ENCODE assay signal across 8 cellular contexts in the genomic region with DNA sequence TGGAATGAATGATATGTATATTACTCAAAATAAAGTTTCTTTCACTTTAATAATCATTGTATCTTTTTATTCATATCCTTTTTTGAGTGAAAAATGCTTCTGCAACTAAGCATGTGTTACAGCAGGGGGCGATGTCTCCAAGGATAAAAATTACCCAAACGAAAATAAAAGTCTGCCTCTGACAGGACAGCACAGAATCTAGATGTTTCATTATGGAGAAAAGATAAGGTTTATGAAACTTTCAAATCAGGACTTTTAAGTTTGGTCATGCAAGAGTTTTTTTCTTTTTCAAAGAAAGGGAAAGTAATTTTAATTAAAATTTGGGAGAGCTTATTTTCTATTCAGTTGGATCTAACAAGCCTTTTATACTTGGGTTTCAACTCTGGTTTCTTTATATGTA. TPM values are rescaled to one million over a fixed set of nuclear protein-coding genes. Genes with fewer than 3 reads are reported as not detected.
DNase-seq lines count a peak whose midpoint lies in the region; ATAC-seq and TF ChIP-seq lines count a peak whose summit lies in the region.

No MANE protein-coding gene starts in this region.

- DNase-seq in CD14-positive monocyte (ENCODE audit: low spot score) (no peak), GM13976 (ENCODE audit: low spot score) (peak; percentile 30), HT-29 (ENCODE audit: low spot score) (peak; percentile 77), SKM-1 treated with dmso at 0.1 percent for 144 hours (lab: John Stamatoyannopoulos, UW; ENCODE audit: unreplicated experiment) (peak; percentile 17), middle frontal gyrus (ENCODE audit: extremely low spot score, low spot score) (peak; percentile 19), ecto neural progenitor cell (ENCODE audit: low spot score) (no peak)
- DNase-seq in effector memory CD8-positive, alpha-beta T cell, result peak; percentile 24 to 40 (median 31)

- peaks cover 43 to 45% of the 10 kb centered on the region in 2 donors for H3K36me3 Mint-ChIP-seq in CD14-positive monocyte
- peaks cover 40% of the 10 kb centered on the region for H3K36me3 Mint-ChIP-seq in effector memory CD8-positive, alpha-beta T cell (ENCODE audit: insufficient read depth)

- in situ Hi-C loops in GM13976 (cut with MboI; ENCODE audit: low sequenced_read_pairs, unreplicated experiment), result no loop called here

- no peaks in the 10 kb centered on the region for H3K9me3 Mint-ChIP-seq in CD14-positive monocyte
- H3K9me3 Mint-ChIP-seq in effector memory CD8-positive, alpha-beta T cell, result no peaks in the 10 kb centered on the region

- H3K27me3 Mint-ChIP-seq in CD14-positive monocyte (ENCODE audit: low read depth in 3 of 3), result peaks cover 0 to 1% (median 0%) of the 10 kb centered on the region in 3 donors
- no peaks in the 10 kb centered on the region for H3K27me3 Mint-ChIP-seq in effector memory CD8-positive, alpha-beta T cell

- intact Hi-C loops in CD14-positive monocyte (cut with micrococcal nuclease), result loop anchor here in 1 of 2 donors (5.0 kb wide), 1 partner anchor 549 kb away; no protein-coding TSS in a partner anchor

- H3K27ac Mint-ChIP-seq in CD14-positive monocyte, result no peak overlapping the region
- peak overlapping the region in 1 of 2 donors; percentile 53 for H3K27ac Mint-ChIP-seq in effector memory CD8-positive, alpha-beta T cell

- ATAC-seq in effector memory CD8-positive, alpha-beta T cell (replicated peaks), result peak; percentile 65
- ATAC-seq in HG03460 (IDR thresholded peaks at IDR 0.05; ENCODE audit: unreplicated experiment), result no peak

- H3K4me1 Mint-ChIP-seq in CD14-positive monocyte, result peaks cover 1% of the 10 kb centered on the region
- H3K4me1 Mint-ChIP-seq in effector memory CD8-positive, alpha-beta T cell (ENCODE audit: low read depth in 2 of 2), result peaks cover 0 to 2% of the 10 kb centered on the region in 2 donors

- H3K4me3 Mint-ChIP-seq in CD14-positive monocyte, result no peak overlapping the region
- no peak overlapping the region for H3K4me3 Mint-ChIP-seq in effector memory CD8-positive, alpha-beta T cell

- TF ChIP-seq CTCF in CD14-positive monocyte (IDR thresholded peaks at IDR 0.05) (peak; percentile 82), GM13976 (IDR thresholded peaks at IDR 0.05; ENCODE audit: borderline replicate concordance, control extremely low read depth, extremely low read depth, insufficient read depth, missing control alignments) (peak; percentile 59)

RNA-seq across cellular contexts. Expression of gene TES, which starts 48.4 kb away (rescaled TPM):
- 100 to 1,000 TPM in 1 of 2 donors, 10 to 100 TPM in 1; 89.0 to 104 TPM for polyA plus RNA-seq in CD14-positive monocyte
- total RNA-seq in HT-29 (2014; rRNA removed; shearing (Covaris generic)), result 91.9 and 96.7 TPM in 2 replicates

Comparison
In these comparisons a context has a peak if more than half of its experiments do, and no peak if none do; other contexts are left out.
1. DNase-seq: peak in GM13976 (single experiment), HT-29 (single experiment), SKM-1 treated with dmso at 0.1 percent for 144 hours (single experiment), effector memory CD8-positive, alpha-beta T cell (3 of 3) and middle frontal gyrus (single experiment); none in CD14-positive monocyte (single experiment) and ecto neural progenitor cell (single experiment).